In the genomic region with DNA sequence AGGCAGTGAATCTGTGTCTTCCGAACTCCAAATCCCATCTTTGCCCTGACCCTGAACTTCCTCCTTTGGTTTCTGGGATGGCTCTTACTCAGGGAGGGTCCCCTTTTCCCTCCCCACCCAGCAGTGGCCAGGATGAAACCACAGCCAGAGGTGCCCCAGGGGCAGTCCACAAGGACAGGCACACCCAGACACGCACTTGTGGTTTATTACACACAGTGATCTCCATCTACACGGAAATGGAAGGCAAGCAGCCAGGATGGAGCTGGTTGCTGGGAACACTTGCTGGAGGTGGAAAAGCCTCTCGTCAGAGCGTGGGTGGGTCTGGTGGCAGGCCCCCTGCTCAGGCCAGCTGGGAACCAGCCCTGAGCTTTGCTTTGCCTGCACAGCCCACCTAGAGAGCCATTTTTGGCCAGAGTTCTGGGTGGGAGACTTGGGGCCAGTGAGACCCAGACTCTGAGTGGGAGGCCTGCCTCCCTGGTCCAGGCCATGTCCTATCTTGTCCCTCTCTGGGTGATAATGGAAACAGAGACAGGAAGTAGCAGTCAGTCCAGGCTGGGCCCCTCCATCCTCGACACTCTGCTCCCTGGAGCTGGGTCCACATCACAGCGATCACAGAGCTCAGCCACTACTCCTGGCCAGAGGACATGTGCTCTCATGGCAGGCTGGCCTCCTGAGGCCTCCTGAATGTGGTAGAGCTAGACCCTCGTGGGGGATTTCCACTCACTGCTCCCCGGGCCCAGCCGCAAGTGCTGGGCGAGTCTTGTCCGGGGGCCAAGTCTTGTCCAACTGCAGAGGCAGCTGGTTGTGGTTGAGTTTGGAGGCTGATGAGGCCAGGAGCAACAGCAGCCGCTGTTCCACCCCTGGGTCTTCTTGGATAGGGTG, we compare ENCODE assay signal across 13 cellular contexts. TPM values are rescaled to one million over a fixed set of nuclear protein-coding genes. Genes with fewer than 3 reads are reported as not detected.
DNase-seq lines count a peak whose midpoint lies in the region; ATAC-seq, FAIRE-seq and TF ChIP-seq lines count a peak whose summit lies in the region.
"Had no signal": no experiment of that assay in that cellular context is flagged by ENCODE, and none has a peak within 500 bp of the region (broad histone marks: within the 10 kb centered on the region; RNA-seq: fewer than 3 reads in every experiment).

No MANE protein-coding gene starts in this region.

- no peak for DNase-seq in left ventricle myocardium inferior
- no peak for DNase-seq in left ventricle myocardium superior
- DNase-seq in activated CD8-positive, alpha-beta T cell treated with anti-CD3 and anti-CD28 coated beads for 36 hours: no peak
- peak; percentile 74 for DNase-seq in kidney
- peak in 1 of 2 donors; percentile 42 for DNase-seq in thyroid gland
- no peak for DNase-seq in HK-2 (ENCODE audit: unreplicated experiment)
- DNase-seq in H54 (ENCODE audit: insufficient read length, low spot score): no peak
- no peak for DNase-seq in NCI-H1694 treated with DMSO at 0.1 percent for 48 hours (lab: John Stamatoyannopoulos, UW)
- DNase-seq: activated CD4-positive, alpha-beta T cell treated with anti-CD3 and anti-CD28 coated beads for 1 hour; mesendoderm; NCI-H2081 treated with DMSO at 0.1 percent for 48 hours had no signal

- no peaks in the 10 kb centered on the region for H3K36me3 Mint-ChIP-seq in activated CD8-positive, alpha-beta T cell treated with anti-CD3 and anti-CD28 coated beads for 36 hours (ENCODE audit: low read depth)

- no peak for TF ChIP-seq CTCF in left ventricle myocardium inferior (IDR thresholded peaks at IDR 0.05; ENCODE audit: borderline replicate concordance)
- no peak for TF ChIP-seq CTCF in activated CD8-positive, alpha-beta T cell treated with anti-CD3 and anti-CD28 coated beads for 36 hours (IDR thresholded peaks at IDR 0.05)
- no peak for TF ChIP-seq CTCF in kidney (IDR thresholded peaks at IDR 0.05; ENCODE audit: borderline replicate concordance, extremely low read depth, insufficient read depth)
- no peak for TF ChIP-seq CTCF in thyroid gland (IDR thresholded peaks at IDR 0.05)

- H3K9me3 Mint-ChIP-seq in activated CD8-positive, alpha-beta T cell treated with anti-CD3 and anti-CD28 coated beads for 36 hours: no peaks in the 10 kb centered on the region

- CTCF ChIA-PET in activated CD8-positive, alpha-beta T cell treated with anti-CD3 and anti-CD28 coated beads for 36 hours (lab: Charles Lee): interaction anchor here (0.6 to 2.5 kb wide), 4 partner anchors 10 to 353 kb away, joined by 3 to 6 read pairs (median 6); partner anchors contain the start of gene COL23A1

- no peaks in the 10 kb centered on the region for H3K27me3 ChIP-seq in left ventricle myocardium inferior (ENCODE audit: low read depth)
- no peaks in the 10 kb centered on the region for H3K27me3 ChIP-seq in thyroid gland

- no peaks in the 10 kb centered on the region for H3K27me3 Mint-ChIP-seq in activated CD8-positive, alpha-beta T cell treated with anti-CD3 and anti-CD28 coated beads for 36 hours

- H3K4me1 ChIP-seq in left ventricle myocardium inferior: peaks cover 84% of the 10 kb centered on the region
- H3K4me1 ChIP-seq in kidney (ENCODE audit: control insufficient read depth in 1 of 2, insufficient read depth in 1 of 2, low read depth in 1 of 2, low read length in 2 of 2): peaks cover 6 to 34% of the 10 kb centered on the region in 2 donors
- peaks cover 14 to 62% of the 10 kb centered on the region in 2 donors for H3K4me1 ChIP-seq in thyroid gland

- no peak overlapping the region for H3K9ac ChIP-seq in kidney (ENCODE audit: low read length in 2 of 2)

- no peak overlapping the region for H3K4me3 ChIP-seq in left ventricle myocardium inferior
- H3K4me3 ChIP-seq in kidney (ENCODE audit: low read length in 2 of 2): no peak overlapping the region
- H3K4me3 ChIP-seq in thyroid gland (replicated peaks in 1 of 3): no peak overlapping the region

- peak overlapping the region; percentile 63 for H3K27ac ChIP-seq in left ventricle myocardium inferior (replicated peaks)
- H3K27ac ChIP-seq in kidney (ENCODE audit: low read depth in 2 of 2, low read length in 2 of 2): no peak overlapping the region
- H3K27ac ChIP-seq in thyroid gland: peak overlapping the region; percentile 74 to 84 (median 78)

- no peak for ATAC-seq in left ventricle myocardium superior
- no peak for ATAC-seq in activated CD8-positive, alpha-beta T cell treated with anti-CD3 and anti-CD28 coated beads for 36 hours
- ATAC-seq: Panc1 had no signal

- POLR2A ChIA-PET in activated CD8-positive, alpha-beta T cell treated with anti-CD3 and anti-CD28 coated beads for 36 hours (lab: Charles Lee): interaction anchor here (0.5 to 21.3 kb wide), 4 partner anchors 9 to 26 kb away, joined by 3 to 431 read pairs (median 4); partner anchors contain the start of gene HNRNPAB

- 74 to 78% methylated on average over 7 of the region's 13 CpGs for WGBS in thyroid gland, 2 donors

- FAIRE-seq in kidney (lab: Jason Lieb, UNC) (no peak), H54 (lab: Jason Lieb, UNC) (no peak)

- no peak overlapping the region for H3K4me3 Mint-ChIP-seq in activated CD8-positive, alpha-beta T cell treated with anti-CD3 and anti-CD28 coated beads for 36 hours

- peaks cover 66% of the 10 kb centered on the region for H3K4me1 Mint-ChIP-seq in activated CD8-positive, alpha-beta T cell treated with anti-CD3 and anti-CD28 coated beads for 36 hours (ENCODE audit: low read depth)

- intact Hi-C loops in left ventricle myocardium inferior (cut with micrococcal nuclease): no loop called here
- intact Hi-C loops in left ventricle myocardium superior (cut with micrococcal nuclease): no loop called here
- intact Hi-C loops in activated CD8-positive, alpha-beta T cell treated with anti-CD3 and anti-CD28 coated beads for 36 hours (cut with micrococcal nuclease): no loop called here
- intact Hi-C loops in kidney (cut with DNase I): no loop called here
- intact Hi-C loops in thyroid gland (cut with DNase I): no loop called here

- H3K9me3 ChIP-seq in left ventricle myocardium inferior (replicated peaks): no peaks in the 10 kb centered on the region
- H3K9me3 ChIP-seq in kidney (ENCODE audit: control insufficient read depth in 1 of 2, low read length in 2 of 2): no peaks in the 10 kb centered on the region
- H3K9me3 ChIP-seq in thyroid gland: no peaks in the 10 kb centered on the region

- peak overlapping the region; percentile 97 for H3K27ac Mint-ChIP-seq in activated CD8-positive, alpha-beta T cell treated with anti-CD3 and anti-CD28 coated beads for 36 hours

- no peaks in the 10 kb centered on the region for H3K36me3 ChIP-seq in left ventricle myocardium inferior
- no peaks in the 10 kb centered on the region for H3K36me3 ChIP-seq in kidney (ENCODE audit: control insufficient read depth in 1 of 2, insufficient read depth in 2 of 2, low read length in 2 of 2)
- no peaks in the 10 kb centered on the region for H3K36me3 ChIP-seq in thyroid gland

- TF ChIP-seq POLR2A in thyroid gland (IDR thresholded peaks at IDR 0.05) (no peak), H54 (IDR thresholded peaks at IDR 0.05; ENCODE audit: low read depth, low read length) (no peak)

RNA-seq across cellular contexts. Expression of gene PHYKPL, which starts 5.1 kb away (rescaled TPM):
- total RNA-seq in left ventricle myocardium inferior (34.0 TPM), left ventricle myocardium superior (40.7 TPM), kidney (116 TPM), thyroid gland (10 to 100 TPM; 61.7 to 90.9 (median 76.0) TPM)
- total RNA-seq in activated CD8-positive, alpha-beta T cell treated with anti-CD3 and anti-CD28 coated beads for 36 hours: 10 to 100 TPM; 60.4 to 62.1 TPM
- 35.3 TPM for polyA plus RNA-seq in kidney (ENCODE audit: insufficient read depth, low read depth, low replicate concordance)

RNA-seq across cellular contexts. Expression of gene HNRNPAB, which starts 33.3 kb away (rescaled TPM):
- total RNA-seq in left ventricle myocardium inferior (85.2 TPM), left ventricle myocardium superior (82.8 TPM), kidney (130 TPM), thyroid gland (100 to 1,000 TPM in 2 of 4 donors, 10 to 100 TPM in 2; 65.0 to 111 (median 90.4) TPM)
- 100 to 1,000 TPM; 392 to 399 TPM for total RNA-seq in activated CD8-positive, alpha-beta T cell treated with anti-CD3 and anti-CD28 coated beads for 36 hours
- polyA plus RNA-seq in kidney (ENCODE audit: insufficient read depth, low read depth, low replicate concordance): 81.8 TPM

RNA-seq across cellular contexts. Expression of gene GMCL2, which starts 50.5 kb away (rescaled TPM):
- total RNA-seq in left ventricle myocardium inferior: not detected
- total RNA-seq in left ventricle myocardium superior: not detected
- total RNA-seq in activated CD8-positive, alpha-beta T cell treated with anti-CD3 and anti-CD28 coated beads for 36 hours: not detected
- total RNA-seq in kidney: not detected
- not detected for polyA plus RNA-seq in kidney (ENCODE audit: insufficient read depth, low read depth, low replicate concordance)
- not detected for total RNA-seq in thyroid gland
- total RNA-seq: fibroblast of villous mesenchyme had no signal

Comparison
In these comparisons a context has a peak if more than half of its experiments do, and no peak if none do; other contexts are left out.
1. H3K27ac ChIP-seq: peak in left ventricle myocardium inferior (single experiment) and thyroid gland (3 of 3); none in kidney (0 of 2).